ENCODE assay signal across 1 cellular context in genomic region chr1:26387447-26387846, GRCh38.
A peak's percentile ranks its signal among the peaks of the same experiment; 100 is the strongest.
TF ChIP-seq lines count a peak whose summit lies in the region.

No MANE protein-coding gene starts in this region.

TF ChIP-seq in HepG2, 621 proteins besides CTCF, POLR2A, EP300 and RAD21 (continued from another document and continues in another):
- TF ChIP-seq, protein P1, sequence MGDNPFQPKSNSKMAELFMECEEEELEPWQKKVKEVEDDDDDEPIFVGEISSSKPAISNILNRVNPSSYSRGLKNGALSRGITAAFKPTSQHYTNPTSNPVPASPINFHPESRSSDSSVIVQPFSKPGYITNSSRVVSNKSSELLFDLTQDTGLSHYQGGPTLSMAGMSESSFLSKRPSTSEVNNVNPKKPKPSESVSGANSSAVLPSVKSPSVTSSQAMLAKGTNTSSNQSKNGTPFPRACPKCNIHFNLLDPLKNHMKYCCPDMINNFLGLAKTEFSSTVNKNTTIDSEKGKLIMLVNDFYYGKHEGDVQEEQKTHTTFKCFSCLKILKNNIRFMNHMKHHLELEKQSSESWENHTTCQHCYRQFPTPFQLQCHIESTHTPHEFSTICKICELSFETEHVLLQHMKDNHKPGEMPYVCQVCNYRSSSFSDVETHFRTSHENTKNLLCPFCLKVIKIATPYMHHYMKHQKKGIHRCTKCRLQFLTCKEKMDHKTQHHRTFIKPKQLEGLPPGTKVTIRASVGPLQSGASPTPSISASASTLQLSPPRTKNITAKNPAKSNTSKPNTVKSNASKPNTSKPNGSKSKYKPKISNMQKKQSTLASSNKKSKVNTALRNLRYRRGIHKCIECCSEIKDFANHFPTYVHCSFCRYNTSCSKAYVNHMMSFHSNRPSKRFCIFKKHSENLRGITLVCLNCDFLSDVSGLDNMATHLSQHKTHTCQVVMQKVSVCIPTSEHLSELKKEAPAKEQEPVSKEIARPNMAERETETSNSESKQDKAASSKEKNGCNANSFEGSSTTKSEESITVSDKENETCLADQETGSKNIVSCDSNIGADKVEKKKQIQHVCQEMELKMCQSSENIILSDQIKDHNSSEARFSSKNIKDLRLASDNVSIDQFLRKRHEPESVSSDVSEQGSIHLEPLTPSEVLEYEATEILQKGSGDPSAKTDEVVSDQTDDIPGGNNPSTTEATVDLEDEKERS (CRISPR knock-in tag; IDR thresholded peaks at IDR 0.05) = peak; percentile 98
- TF ChIP-seq ZFP1 (CRISPR knock-in tag; IDR thresholded peaks at IDR 0.05) (peak; percentile 75; the same call in 1 of the 2 replicates), ZNF3 (CRISPR knock-in tag; IDR thresholded peaks at IDR 0.05) (0 out of 2 replicates have a peak, but pooled peaks have one; percentile 49), DPF2 (CRISPR knock-in tag; IDR thresholded peaks at IDR 0.05; ENCODE audit: borderline replicate concordance, low read depth) (peak; percentile 87), ZNF281 (CRISPR knock-in tag; IDR thresholded peaks at IDR 0.05; ENCODE audit: borderline replicate concordance) (peak; percentile 47; the same call in 1 of the 2 replicates), SNAI1 (CRISPR knock-in tag; IDR thresholded peaks at IDR 0.05; ENCODE audit: borderline replicate concordance) (no peak), PPARG (CRISPR knock-in tag; conservative IDR thresholded peaks at IDR 0.05) (0 out of 2 replicates have a peak, but pooled peaks have one; percentile 15), NONO (IDR thresholded peaks at IDR 0.05) (no peak), NONO (CRISPR knock-in tag; conservative IDR thresholded peaks at IDR 0.05) (peak; percentile 74), ZNF124 (CRISPR knock-in tag; IDR thresholded peaks at IDR 0.05) (0 out of 2 replicates have a peak, but pooled peaks have one; percentile 23), ZBTB33 (CRISPR knock-in tag; IDR thresholded peaks at IDR 0.05) (peak; percentile 79), SYNCRIP (IDR thresholded peaks at IDR 0.05; ENCODE audit: insufficient read depth, low read depth, low read length) (no peak), MLX (CRISPR knock-in tag; IDR thresholded peaks at IDR 0.05) (peak; percentile 57; the same call in 1 of the 2 replicates), ZNF33A (CRISPR knock-in tag; IDR thresholded peaks at IDR 0.05; ENCODE audit: borderline replicate concordance) (peak; percentile 44; the same call in 1 of the 2 replicates), TEAD2 (CRISPR knock-in tag; IDR thresholded peaks at IDR 0.05) (no peak), CERS6 (CRISPR knock-in tag; IDR thresholded peaks at IDR 0.05) (no peak), ZNF644 (CRISPR knock-in tag; IDR thresholded peaks at IDR 0.05; ENCODE audit: low read depth) (peak; percentile 85), FOXO1 (CRISPR knock-in tag; IDR thresholded peaks at IDR 0.05) (peak; percentile 81), CHD2 (IDR thresholded peaks at IDR 0.05; ENCODE audit: low read depth, low read length) (no peak), TGIF2 (CRISPR knock-in tag; IDR thresholded peaks at IDR 0.05) (no peak), KLF12 (CRISPR knock-in tag; IDR thresholded peaks at IDR 0.05; ENCODE audit: borderline replicate concordance) (no peak), ZNF160 (CRISPR knock-in tag; IDR thresholded peaks at IDR 0.05) (no peak), ZNF329 (CRISPR knock-in tag; IDR thresholded peaks at IDR 0.05; ENCODE audit: low read depth) (peak; percentile 63; the same call in 1 of the 2 replicates), ZGPAT (CRISPR knock-in tag; IDR thresholded peaks at IDR 0.05) (peak; percentile 88; the same call in 1 of the 2 replicates), ZNF446 (CRISPR knock-in tag; IDR thresholded peaks at IDR 0.05) (no peak), ZNF782 (CRISPR knock-in tag; IDR thresholded peaks at IDR 0.05; ENCODE audit: borderline replicate concordance) (no peak), HNRNPLL (IDR thresholded peaks at IDR 0.05; ENCODE audit: low read depth, low read length, poor library complexity, severe bottlenecking) (no peak), ZNF121 (CRISPR knock-in tag; IDR thresholded peaks at IDR 0.05) (peak; percentile 22; the same call in 1 of the 2 replicates), ZNF674 (CRISPR knock-in tag; IDR thresholded peaks at IDR 0.05; ENCODE audit: low read depth) (no peak), CBX5 (CRISPR knock-in tag; IDR thresholded peaks at IDR 0.05; ENCODE audit: borderline replicate concordance) (peak; percentile 83), ZNF619 (CRISPR knock-in tag; IDR thresholded peaks at IDR 0.05) (no peak), MAZ (IDR thresholded peaks at IDR 0.05; ENCODE audit: borderline replicate concordance, low read depth, low read length) (no peak), MAZ (CRISPR knock-in tag; IDR thresholded peaks at IDR 0.05; ENCODE audit: low read depth) (peak; percentile 70), NR2F6 (IDR thresholded peaks at IDR 0.05) (peak; percentile 90), NR2F6 (CRISPR knock-in tag; IDR thresholded peaks at IDR 0.05) (peak; percentile 96), ZMYM2 (CRISPR knock-in tag; IDR thresholded peaks at IDR 0.05) (peak; percentile 94), ZNF709 (CRISPR knock-in tag; IDR thresholded peaks at IDR 0.05) (peak; percentile 79; the same call in 1 of the 2 replicates), IRF9 (CRISPR knock-in tag; IDR thresholded peaks at IDR 0.05; ENCODE audit: borderline replicate concordance) (0 out of 2 replicates have a peak, but pooled peaks have one; percentile 59), NFKBIZ (CRISPR knock-in tag; IDR thresholded peaks at IDR 0.05) (0 out of 2 replicates have a peak, but pooled peaks have one; percentile 39), NFKB2 (CRISPR knock-in tag; IDR thresholded peaks at IDR 0.05; ENCODE audit: borderline replicate concordance) (no peak), WIZ (CRISPR knock-in tag; IDR thresholded peaks at IDR 0.05) (peak; percentile 84), SP2 (CRISPR knock-in tag; IDR thresholded peaks at IDR 0.05) (no peak), SATB2 (CRISPR knock-in tag; IDR thresholded peaks at IDR 0.05) (no peak), TBP (CRISPR knock-in tag; IDR thresholded peaks at IDR 0.05) (no peak), GFI1 (CRISPR knock-in tag; IDR thresholded peaks at IDR 0.05; ENCODE audit: borderline replicate concordance) (peak; percentile 87; the same call in 1 of the 2 replicates), FOXK1 (CRISPR knock-in tag; IDR thresholded peaks at IDR 0.05; ENCODE audit: borderline replicate concordance, low read depth) (peak; percentile 82; the same call in 1 of the 2 replicates)
- TF ChIP-seq, protein P2, sequence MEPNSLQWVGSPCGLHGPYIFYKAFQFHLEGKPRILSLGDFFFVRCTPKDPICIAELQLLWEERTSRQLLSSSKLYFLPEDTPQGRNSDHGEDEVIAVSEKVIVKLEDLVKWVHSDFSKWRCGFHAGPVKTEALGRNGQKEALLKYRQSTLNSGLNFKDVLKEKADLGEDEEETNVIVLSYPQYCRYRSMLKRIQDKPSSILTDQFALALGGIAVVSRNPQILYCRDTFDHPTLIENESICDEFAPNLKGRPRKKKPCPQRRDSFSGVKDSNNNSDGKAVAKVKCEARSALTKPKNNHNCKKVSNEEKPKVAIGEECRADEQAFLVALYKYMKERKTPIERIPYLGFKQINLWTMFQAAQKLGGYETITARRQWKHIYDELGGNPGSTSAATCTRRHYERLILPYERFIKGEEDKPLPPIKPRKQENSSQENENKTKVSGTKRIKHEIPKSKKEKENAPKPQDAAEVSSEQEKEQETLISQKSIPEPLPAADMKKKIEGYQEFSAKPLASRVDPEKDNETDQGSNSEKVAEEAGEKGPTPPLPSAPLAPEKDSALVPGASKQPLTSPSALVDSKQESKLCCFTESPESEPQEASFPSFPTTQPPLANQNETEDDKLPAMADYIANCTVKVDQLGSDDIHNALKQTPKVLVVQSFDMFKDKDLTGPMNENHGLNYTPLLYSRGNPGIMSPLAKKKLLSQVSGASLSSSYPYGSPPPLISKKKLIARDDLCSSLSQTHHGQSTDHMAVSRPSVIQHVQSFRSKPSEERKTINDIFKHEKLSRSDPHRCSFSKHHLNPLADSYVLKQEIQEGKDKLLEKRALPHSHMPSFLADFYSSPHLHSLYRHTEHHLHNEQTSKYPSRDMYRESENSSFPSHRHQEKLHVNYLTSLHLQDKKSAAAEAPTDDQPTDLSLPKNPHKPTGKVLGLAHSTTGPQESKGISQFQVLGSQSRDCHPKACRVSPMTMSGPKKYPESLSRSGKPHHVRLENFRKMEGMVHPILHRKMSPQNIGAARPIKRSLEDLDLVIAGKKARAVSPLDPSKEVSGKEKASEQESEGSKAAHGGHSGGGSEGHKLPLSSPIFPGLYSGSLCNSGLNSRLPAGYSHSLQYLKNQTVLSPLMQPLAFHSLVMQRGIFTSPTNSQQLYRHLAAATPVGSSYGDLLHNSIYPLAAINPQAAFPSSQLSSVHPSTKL (CRISPR knock-in tag; IDR thresholded peaks at IDR 0.05) = peak; percentile 96
- TF ChIP-seq, protein P3, sequence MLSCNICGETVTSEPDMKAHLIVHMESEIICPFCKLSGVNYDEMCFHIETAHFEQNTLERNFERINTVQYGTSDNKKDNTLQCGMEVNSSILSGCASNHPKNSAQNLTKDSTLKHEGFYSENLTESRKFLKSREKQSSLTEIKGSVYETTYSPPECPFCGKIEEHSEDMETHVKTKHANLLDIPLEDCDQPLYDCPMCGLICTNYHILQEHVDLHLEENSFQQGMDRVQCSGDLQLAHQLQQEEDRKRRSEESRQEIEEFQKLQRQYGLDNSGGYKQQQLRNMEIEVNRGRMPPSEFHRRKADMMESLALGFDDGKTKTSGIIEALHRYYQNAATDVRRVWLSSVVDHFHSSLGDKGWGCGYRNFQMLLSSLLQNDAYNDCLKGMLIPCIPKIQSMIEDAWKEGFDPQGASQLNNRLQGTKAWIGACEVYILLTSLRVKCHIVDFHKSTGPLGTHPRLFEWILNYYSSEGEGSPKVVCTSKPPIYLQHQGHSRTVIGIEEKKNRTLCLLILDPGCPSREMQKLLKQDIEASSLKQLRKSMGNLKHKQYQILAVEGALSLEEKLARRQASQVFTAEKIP (CRISPR knock-in tag; IDR thresholded peaks at IDR 0.05; ENCODE audit: borderline replicate concordance) = no peak
